Comparison of ENCODE assay signal across 11 cellular contexts in the genomic region with DNA sequence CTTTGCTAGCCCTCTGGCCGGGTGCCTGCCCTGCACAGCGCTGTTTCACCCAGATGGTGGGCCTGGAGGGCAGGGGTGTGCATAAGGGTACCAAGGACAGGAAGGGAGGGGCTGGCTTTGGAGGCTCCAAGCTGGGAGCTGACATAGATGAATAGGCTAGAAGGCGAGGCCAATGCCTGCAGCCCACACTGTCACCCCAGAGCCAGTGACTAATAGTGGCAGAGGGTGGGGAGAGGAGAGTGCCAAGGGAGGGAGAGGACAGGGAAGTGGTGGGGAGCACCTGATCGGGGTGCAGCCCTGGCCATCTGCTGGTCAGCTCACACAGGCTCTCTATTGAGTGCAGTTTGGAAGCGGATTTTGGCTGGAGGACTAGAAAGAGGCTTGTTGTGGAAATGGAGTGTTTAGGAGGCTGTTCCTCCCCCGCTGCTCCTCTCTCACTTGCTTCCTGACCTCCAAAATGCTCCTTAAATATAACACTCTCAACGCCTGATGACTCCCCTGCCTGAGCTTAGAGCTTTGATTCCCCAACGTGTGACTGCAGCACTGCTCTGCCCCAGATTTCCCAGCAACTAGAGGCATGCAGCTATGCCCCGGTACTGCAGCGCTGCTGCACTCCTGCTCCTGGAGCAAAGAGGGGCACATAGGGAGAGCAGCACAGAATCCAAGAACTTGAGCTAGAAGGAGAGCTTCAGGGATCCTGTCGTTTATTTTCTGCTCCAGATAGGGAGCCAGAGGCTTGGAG.
DNase-seq lines count a peak whose midpoint lies in the region; ATAC-seq and TF ChIP-seq lines count a peak whose summit lies in the region.
"Had no signal": no experiment of that assay in that cellular context is flagged by ENCODE, and none has a peak within 500 bp of the region (broad histone marks: within the 10 kb centered on the region; RNA-seq: fewer than 3 reads in every experiment).

No MANE protein-coding gene starts in this region.

- DNase-seq in G401 (ENCODE audit: low spot score) (peak; percentile 97), NCI-H524 treated with DMSO at 0.1 percent for 48 hours (lab: John Stamatoyannopoulos, UW) (peak; percentile 7), occipital lobe (lab: John Stamatoyannopoulos, UW) (peak; percentile 52), GM13977 (ENCODE audit: low spot score) (no peak), suprapubic skin (ENCODE audit: low spot score in 2 of 2) (no peak)
- DNase-seq: activated CD4-positive, alpha-beta T cell treated with anti-CD3 and anti-CD28 coated beads, Interleukin-2, amount 50 U/mL, for 1 hour; stimulated activated CD4-positive, alpha-beta T cell treated with anti-CD3 and anti-CD28 coated beads, Interleukin-2, amount 100 ng/mL, for 48 hours had no signal

- TF ChIP-seq EP300 in suprapubic skin (IDR thresholded peaks at IDR 0.05), result no peak

- H3K9me3 ChIP-seq in suprapubic skin, result no peaks in the 10 kb centered on the region
- H3K9me3 ChIP-seq: ascending aorta had no signal

- in situ Hi-C loops in G401 (cut with HindIII; ENCODE audit: low sequenced_read_pairs), result no loop called here
- in situ Hi-C loops in GM13977 (cut with MboI; ENCODE audit: low pct_unique_long_range_greater_than_20kb, low sequenced_read_pairs, unreplicated experiment), result loop anchor here (10.0 kb wide), 1 partner anchor 46 kb away; no protein-coding TSS in a partner anchor

- no peak for TF ChIP-seq CTCF in GM13977 (IDR thresholded peaks at IDR 0.05; ENCODE audit: extremely low read depth, insufficient read depth, missing control alignments)
- TF ChIP-seq CTCF in suprapubic skin (IDR thresholded peaks at IDR 0.05), result no peak

- no peak overlapping the region for H3K4me3 ChIP-seq in suprapubic skin
- H3K4me3 ChIP-seq: ascending aorta had no signal

- 51% methylated on average over 10 of the region's 11 CpGs for WGBS in suprapubic skin

- H3K36me3 ChIP-seq in suprapubic skin, result no peaks in the 10 kb centered on the region
- H3K36me3 ChIP-seq: ascending aorta had no signal

- no peak for TF ChIP-seq POLR2A in suprapubic skin (IDR thresholded peaks at IDR 0.05)

- H3K27ac ChIP-seq in suprapubic skin, result no peak overlapping the region
- H3K27ac ChIP-seq: ascending aorta had no signal

- ATAC-seq in esophagus mucosa, result peak; percentile 94
- ATAC-seq in GM19035 (IDR thresholded peaks at IDR 0.05; ENCODE audit: unreplicated experiment), result no peak
- ATAC-seq in GM18867 (IDR thresholded peaks at IDR 0.05; ENCODE audit: unreplicated experiment), result no peak

- H3K4me1 ChIP-seq in suprapubic skin, result no peaks in the 10 kb centered on the region
- H3K4me1 ChIP-seq: ascending aorta had no signal

- H3K27me3 ChIP-seq in suprapubic skin, result peaks cover 20% of the 10 kb centered on the region
- H3K27me3 ChIP-seq: ascending aorta had no signal

Comparison
In these comparisons a context has a peak if more than half of its experiments do, and no peak if none do; other contexts are left out.
1. DNase-seq: peak in G401 (single experiment), NCI-H524 treated with DMSO at 0.1 percent for 48 hours (single experiment) and occipital lobe (single experiment); none in GM13977 (single experiment) and suprapubic skin (0 of 2).